ENCODE assay signal across 16 cellular contexts in genomic region chr4:158850371-158850770, GRCh38.
DNase-seq lines count a peak whose midpoint lies in the region; ATAC-seq and TF ChIP-seq lines count a peak whose summit lies in the region.
"Had no signal": no experiment of that assay in that cellular context is flagged by ENCODE, and none has a peak within 500 bp of the region (broad histone marks: within the 10 kb centered on the region; RNA-seq: fewer than 3 reads in every experiment).

No MANE protein-coding gene starts in this region.

- peaks cover 5% of the 10 kb centered on the region for H3K27me3 Mint-ChIP-seq in GM23338 (ENCODE audit: insufficient read depth, low read depth, poor library complexity)
- no peaks in the 10 kb centered on the region for H3K27me3 Mint-ChIP-seq in CD4-positive, alpha-beta memory T cell
- H3K27me3 Mint-ChIP-seq: activated CD4-positive, alpha-beta memory T cell treated with anti-CD3 and anti-CD28 coated beads, Interleukin-2, amount 10 ng/mL, durations not matched to agents 7 days and 5 days; activated naive CD8-positive, alpha-beta T cell treated with anti-CD3 and anti-CD28 coated beads, Interleukin-2, amount 10 ng/mL, durations not matched to agents 7 days and 5 days had no signal

- POLR2A ChIA-PET in CD4-positive, alpha-beta memory T cell (lab: Charles Lee; ENCODE audit: partially characterized antibody), result no interaction called here

- DNase-seq in GM23338 (ENCODE audit: low spot score), result no peak
- DNase-seq in osteoblast (ENCODE audit: insufficient read length, low spot score, missing footprints), result no peak
- no peak for DNase-seq in CD4-positive, alpha-beta memory T cell
- no peak for DNase-seq in NOMO-1 treated with dmso at 0.1 percent for 144 hours (lab: John Stamatoyannopoulos, UW; ENCODE audit: unreplicated experiment)
- DNase-seq: activated CD4-positive, alpha-beta memory T cell treated with anti-CD3 and anti-CD28 coated beads, Interleukin-2, amount 10 ng/mL, durations not matched to agents 7 days and 5 days; activated naive CD8-positive, alpha-beta T cell treated with anti-CD3 and anti-CD28 coated beads, Interleukin-2, amount 10 ng/mL, durations not matched to agents 7 days and 5 days; activated T-cell treated with anti-CD3 and anti-CD28 coated beads, Interleukin-2, amount 50 U/mL, for 48 hours; left ventricle myocardium superior; NCI-H2029 treated with DMSO at 0.1 percent for 48 hours; right lobe of liver had no signal

- H3F3A ChIP-seq in GM23338 (replicated peaks; ENCODE audit: low read depth), result no peaks in the 10 kb centered on the region

- CTCF ChIA-PET in CD4-positive, alpha-beta memory T cell (lab: Charles Lee; ENCODE audit: partially characterized antibody), result interaction anchor here (0.8 to 3.9 kb wide), 14 partner anchors 9 to 352 kb away, joined by 3 to 38 read pairs (median 4); no protein-coding TSS in a partner anchor

- no peaks in the 10 kb centered on the region for H3K27me3 ChIP-seq in GM23338 (ENCODE audit: insufficient read depth)
- no peaks in the 10 kb centered on the region for H3K27me3 ChIP-seq in osteoblast (ENCODE audit: insufficient read depth, low read length)
- H3K27me3 ChIP-seq in CD4-positive, alpha-beta memory T cell (ENCODE audit: insufficient read depth, low read length), result no peaks in the 10 kb centered on the region
- H3K27me3 ChIP-seq: breast epithelium, right lobe of liver had no signal

- peaks cover 25% of the 10 kb centered on the region for H3K4me1 Mint-ChIP-seq in GM23338
- H3K4me1 Mint-ChIP-seq in CD4-positive, alpha-beta memory T cell, result peaks cover 7 to 11% (median 8%) of the 10 kb centered on the region in 4 donors

- ATAC-seq in GM18861 (IDR thresholded peaks at IDR 0.05; ENCODE audit: unreplicated experiment), result peak; percentile 41
- ATAC-seq in GM23338, result no peak
- no peak for ATAC-seq in HG03469 (IDR thresholded peaks at IDR 0.05; ENCODE audit: unreplicated experiment)
- ATAC-seq: left ventricle myocardium superior had no signal

- TF ChIP-seq CTCF in GM23338 (conservative IDR thresholded peaks at IDR 0.05; ENCODE audit: low read depth in 2 of 2), result no peak
- TF ChIP-seq CTCF in VCaP (conservative IDR thresholded peaks at IDR 0.05), result no peak
- no peak for TF ChIP-seq CTCF in osteoblast (IDR thresholded peaks at IDR 0.05; ENCODE audit: extremely low read depth, low read depth, low read length)

- no peak overlapping the region for H3K4me3 ChIP-seq in GM23338
- no peak overlapping the region for H3K4me3 ChIP-seq in osteoblast (ENCODE audit: insufficient read depth, low read length)
- no peak overlapping the region for H3K4me3 ChIP-seq in CD4-positive, alpha-beta memory T cell (ENCODE audit: low read length in 2 of 2)
- H3K4me3 ChIP-seq: breast epithelium, GM23248, right lobe of liver had no signal

- no peaks in the 10 kb centered on the region for H3K9me2 ChIP-seq in GM23338 (ENCODE audit: insufficient read depth)

- H2AFZ ChIP-seq in GM23338 (no peak overlapping the region), osteoblast (ENCODE audit: low read length) (no peak overlapping the region)
- H2AFZ ChIP-seq: GM23248 had no signal

- peaks cover 8% of the 10 kb centered on the region for H3K36me3 Mint-ChIP-seq in GM23338 (ENCODE audit: low read depth)
- no peaks in the 10 kb centered on the region for H3K36me3 Mint-ChIP-seq in CD4-positive, alpha-beta memory T cell
- H3K36me3 Mint-ChIP-seq: activated naive CD8-positive, alpha-beta T cell treated with anti-CD3 and anti-CD28 coated beads, Interleukin-2, amount 10 ng/mL, durations not matched to agents 7 days and 5 days had no signal

- no peaks in the 10 kb centered on the region for H3K9me3 ChIP-seq in osteoblast (ENCODE audit: low read depth, low read length)
- no peaks in the 10 kb centered on the region for H3K9me3 ChIP-seq in CD4-positive, alpha-beta memory T cell (ENCODE audit: control insufficient read depth in 1 of 2, low read length in 2 of 2)
- H3K9me3 ChIP-seq: breast epithelium, right lobe of liver had no signal

- no peak overlapping the region for H3K27ac ChIP-seq in GM23338 (ENCODE audit: low read depth)
- peak overlapping the region; percentile 61 for H3K27ac ChIP-seq in VCaP
- peak overlapping the region; percentile 15 for H3K27ac ChIP-seq in osteoblast (ENCODE audit: low read depth, low read length)
- no peak overlapping the region for H3K27ac ChIP-seq in CD4-positive, alpha-beta memory T cell (ENCODE audit: low read depth, low read length)
- H3K27ac ChIP-seq: breast epithelium, GM23248, HL-60, right lobe of liver had no signal

- H3K36me3 ChIP-seq in GM23338 (ENCODE audit: insufficient read depth), result no peaks in the 10 kb centered on the region
- H3K36me3 ChIP-seq in osteoblast (ENCODE audit: insufficient read depth, low read length), result peaks cover 13% of the 10 kb centered on the region
- H3K36me3 ChIP-seq in CD4-positive, alpha-beta memory T cell (ENCODE audit: insufficient read depth, low read length), result no peaks in the 10 kb centered on the region
- H3K36me3 ChIP-seq: breast epithelium, right lobe of liver had no signal

- H3K4me3 Mint-ChIP-seq in GM23338, result no peak overlapping the region
- peak overlapping the region in 1 of 8 donors; percentile 55 for H3K4me3 Mint-ChIP-seq in CD4-positive, alpha-beta memory T cell
- H3K4me3 Mint-ChIP-seq: activated CD4-positive, alpha-beta memory T cell treated with anti-CD3 and anti-CD28 coated beads, Interleukin-2, amount 10 ng/mL, durations not matched to agents 7 days and 5 days; activated naive CD8-positive, alpha-beta T cell treated with anti-CD3 and anti-CD28 coated beads, Interleukin-2, amount 10 ng/mL, durations not matched to agents 7 days and 5 days had no signal

- H3K27ac Mint-ChIP-seq in GM23338, result peak overlapping the region; percentile 9; the same call in 1 of the 2 replicates
- H3K27ac Mint-ChIP-seq in CD4-positive, alpha-beta memory T cell, result peak overlapping the region in 3 of 7 donors; percentile 4 to 36 (median 28)
- H3K27ac Mint-ChIP-seq: activated CD4-positive, alpha-beta memory T cell treated with anti-CD3 and anti-CD28 coated beads, Interleukin-2, amount 10 ng/mL, durations not matched to agents 7 days and 5 days; activated naive CD8-positive, alpha-beta T cell treated with anti-CD3 and anti-CD28 coated beads, Interleukin-2, amount 10 ng/mL, durations not matched to agents 7 days and 5 days had no signal

- H3K4me2 ChIP-seq in GM23338 (no peak overlapping the region), osteoblast (ENCODE audit: insufficient read depth, low read length) (no peak overlapping the region)

- H3K9me3 Mint-ChIP-seq in GM23338, result no peaks in the 10 kb centered on the region
- peaks cover 0 to 2% (median 0%) of the 10 kb centered on the region in 8 donors for H3K9me3 Mint-ChIP-seq in CD4-positive, alpha-beta memory T cell
- H3K9me3 Mint-ChIP-seq: activated CD4-positive, alpha-beta memory T cell treated with anti-CD3 and anti-CD28 coated beads, Interleukin-2, amount 10 ng/mL, durations not matched to agents 7 days and 5 days; activated naive CD8-positive, alpha-beta T cell treated with anti-CD3 and anti-CD28 coated beads, Interleukin-2, amount 10 ng/mL, durations not matched to agents 7 days and 5 days had no signal

- H3K79me2 ChIP-seq in GM23338 (replicated peaks; ENCODE audit: insufficient read depth) (no peaks in the 10 kb centered on the region), osteoblast (ENCODE audit: insufficient read depth, low read length) (no peaks in the 10 kb centered on the region)

- no peaks in the 10 kb centered on the region for H4K20me1 ChIP-seq in GM23338 (replicated peaks; ENCODE audit: insufficient read depth)
- no peaks in the 10 kb centered on the region for H4K20me1 ChIP-seq in osteoblast (ENCODE audit: insufficient read depth, low read length)

- H3K4me1 ChIP-seq in GM23338 (ENCODE audit: insufficient read depth) (peaks cover 16% of the 10 kb centered on the region), osteoblast (ENCODE audit: insufficient read depth, low read length) (no peaks in the 10 kb centered on the region)
- peaks cover 5% of the 10 kb centered on the region for H3K4me1 ChIP-seq in CD4-positive, alpha-beta memory T cell (ENCODE audit: insufficient read depth, low read length)
- H3K4me1 ChIP-seq: breast epithelium had no signal

- intact Hi-C loops in CD4-positive, alpha-beta memory T cell (cut with micrococcal nuclease), result loop anchor here (1.0 to 2.0 kb wide), 3 partner anchors 80 to 858 kb away; no protein-coding TSS in a partner anchor

TF ChIP-seq in GM23338, 12 proteins besides CTCF, POLR2A, EP300 and RAD21 (continues in another document):
- no peak for TF ChIP-seq POLR2AphosphoS5 (IDR thresholded peaks at IDR 0.05; ENCODE audit: low read depth)
- no peak for TF ChIP-seq CREB1 (CRISPR knock-in tag; IDR thresholded peaks at IDR 0.05; ENCODE audit: low read depth)
- TF ChIP-seq, protein P1, sequence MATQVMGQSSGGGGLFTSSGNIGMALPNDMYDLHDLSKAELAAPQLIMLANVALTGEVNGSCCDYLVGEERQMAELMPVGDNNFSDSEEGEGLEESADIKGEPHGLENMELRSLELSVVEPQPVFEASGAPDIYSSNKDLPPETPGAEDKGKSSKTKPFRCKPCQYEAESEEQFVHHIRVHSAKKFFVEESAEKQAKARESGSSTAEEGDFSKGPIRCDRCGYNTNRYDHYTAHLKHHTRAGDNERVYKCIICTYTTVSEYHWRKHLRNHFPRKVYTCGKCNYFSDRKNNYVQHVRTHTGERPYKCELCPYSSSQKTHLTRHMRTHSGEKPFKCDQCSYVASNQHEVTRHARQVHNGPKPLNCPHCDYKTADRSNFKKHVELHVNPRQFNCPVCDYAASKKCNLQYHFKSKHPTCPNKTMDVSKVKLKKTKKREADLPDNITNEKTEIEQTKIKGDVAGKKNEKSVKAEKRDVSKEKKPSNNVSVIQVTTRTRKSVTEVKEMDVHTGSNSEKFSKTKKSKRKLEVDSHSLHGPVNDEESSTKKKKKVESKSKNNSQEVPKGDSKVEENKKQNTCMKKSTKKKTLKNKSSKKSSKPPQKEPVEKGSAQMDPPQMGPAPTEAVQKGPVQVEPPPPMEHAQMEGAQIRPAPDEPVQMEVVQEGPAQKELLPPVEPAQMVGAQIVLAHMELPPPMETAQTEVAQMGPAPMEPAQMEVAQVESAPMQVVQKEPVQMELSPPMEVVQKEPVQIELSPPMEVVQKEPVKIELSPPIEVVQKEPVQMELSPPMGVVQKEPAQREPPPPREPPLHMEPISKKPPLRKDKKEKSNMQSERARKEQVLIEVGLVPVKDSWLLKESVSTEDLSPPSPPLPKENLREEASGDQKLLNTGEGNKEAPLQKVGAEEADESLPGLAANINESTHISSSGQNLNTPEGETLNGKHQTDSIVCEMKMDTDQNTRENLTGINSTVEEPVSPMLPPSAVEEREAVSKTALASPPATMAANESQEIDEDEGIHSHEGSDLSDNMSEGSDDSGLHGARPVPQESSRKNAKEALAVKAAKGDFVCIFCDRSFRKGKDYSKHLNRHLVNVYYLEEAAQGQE (IDR thresholded peaks at IDR 0.05; ENCODE audit: unreplicated experiment), result no peak
- no peak for TF ChIP-seq ZNF331 (CRISPR knock-in tag; IDR thresholded peaks at IDR 0.05; ENCODE audit: low read depth)
- no peak for TF ChIP-seq EZH2phosphoT487 (IDR thresholded peaks at IDR 0.05; ENCODE audit: unreplicated experiment)
- TF ChIP-seq NANOG (IDR thresholded peaks at IDR 0.05; ENCODE audit: borderline replicate concordance), result no peak
- TF ChIP-seq STAT1 (IDR thresholded peaks at IDR 0.05; ENCODE audit: unreplicated experiment), result no peak
- no peak for TF ChIP-seq EZH2 (IDR thresholded peaks at IDR 0.05; ENCODE audit: low read depth, unreplicated experiment)

Comparison
In these comparisons a context has a peak if more than half of its experiments do, and no peak if none do; other contexts are left out.
1. H3K27ac ChIP-seq: peak in VCaP (single experiment) and osteoblast (single experiment); none in GM23338 (single experiment) and CD4-positive, alpha-beta memory T cell (single experiment).